1 cellular context compared by ENCODE assay signal in genomic region chr16:15701975-15702970, GRCh38.
TF ChIP-seq lines count a peak whose summit lies in the region.

No MANE protein-coding gene starts in this region.

TF ChIP-seq in endothelial cell of umbilical vein, 7 proteins besides CTCF, POLR2A, EP300 and RAD21 (continued from another document):
- no peak for TF ChIP-seq EZH2 (IDR thresholded peaks at IDR 0.05; ENCODE audit: borderline replicate concordance, low read depth, low read length, severe bottlenecking)
- no peak for TF ChIP-seq MYC (IDR thresholded peaks at IDR 0.05; ENCODE audit: low read depth, low read length)
- no peak for TF ChIP-seq GATA2 (IDR thresholded peaks at IDR 0.05; ENCODE audit: insufficient read depth, insufficient read length, low read depth, low read length)
TF ChIP-seq in endothelial cell of umbilical vein: peak in this region for 0.
